ENCODE assay signal across 1 cellular context in genomic region chr16:67803894-67804293, GRCh38.
TF ChIP-seq lines count a peak whose summit lies in the region.

No MANE protein-coding gene starts in this region.

TF ChIP-seq in GM12878, 131 proteins besides CTCF, POLR2A, EP300 and RAD21:
- TF ChIP-seq RUNX3 (IDR thresholded peaks at IDR 0.05; ENCODE audit: low read length) (0 out of 2 replicates have a peak, but pooled peaks have one; percentile 8), NFXL1 (IDR thresholded peaks at IDR 0.05; ENCODE audit: borderline replicate concordance) (no peak), SPI1 (IDR thresholded peaks at IDR 0.05; ENCODE audit: borderline replicate concordance, insufficient read depth, low read depth, low read length) (0 out of 2 replicates have a peak, but pooled peaks have one; percentile 10), ZNF207 (IDR thresholded peaks at IDR 0.05; ENCODE audit: borderline replicate concordance) (no peak), HSF1 (IDR thresholded peaks at IDR 0.05; ENCODE audit: low read depth, low read length) (peak; percentile 82; the same call in 1 of the 2 replicates), POU2F2 (IDR thresholded peaks at IDR 0.05; ENCODE audit: borderline replicate concordance, low read depth, low read length) (peak; percentile 51; the same call in 1 of the 3 replicates), SREBF1 (IDR thresholded peaks at IDR 0.05; ENCODE audit: low read length) (no peak), IKZF1 (conservative IDR thresholded peaks at IDR 0.05) (no peak), NBN (IDR thresholded peaks at IDR 0.05) (no peak)
TF ChIP-seq in GM12878: peak in this region for 4.
